Comparison of ENCODE assay signal across 22 cellular contexts in the genomic region with DNA sequence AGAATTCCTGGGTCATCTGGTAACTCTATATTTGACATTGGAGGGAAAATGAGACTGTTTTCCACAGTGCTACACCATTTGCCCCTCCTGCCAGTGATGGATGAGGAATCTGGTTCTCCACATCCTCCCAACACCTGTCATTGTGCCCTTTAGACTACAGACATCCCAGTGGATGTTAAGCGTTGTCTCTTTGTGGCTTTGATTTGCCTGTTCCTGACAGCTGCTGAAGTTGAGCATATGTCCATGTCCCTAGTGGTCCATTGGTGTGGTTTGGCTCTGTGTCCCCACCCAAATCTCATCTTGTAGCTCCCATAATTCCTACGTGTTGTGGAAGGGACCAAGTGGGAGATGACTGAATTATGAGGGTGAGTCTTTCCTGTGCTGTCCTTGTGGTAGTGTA.
"Had no signal": no experiment of that assay in that cellular context is flagged by ENCODE, and none has a peak within 500 bp of the region (broad histone marks: within the 10 kb centered on the region; RNA-seq: fewer than 3 reads in every experiment).

No MANE protein-coding gene starts in this region.

- H3K4me3 Mint-ChIP-seq: IgD-negative memory B cell had no signal

- H3K4me1 Mint-ChIP-seq: IgD-negative memory B cell had no signal

- ATAC-seq: K562 had no signal

- H3K36me3 Mint-ChIP-seq: IgD-negative memory B cell had no signal

- DNase-seq: Kasumi-1, NCI-H1092, NCI-H1105 treated with DMSO at 0.1 percent for 48 hours, NCI-H1417 treated with DMSO at 0.1 percent for 48 hours, NCI-H146, NCI-H1694 treated with DMSO at 0.1 percent for 48 hours, NCI-H1930, NCI-H2081, NCI-H2107, NCI-H2227 treated with DMSO at 0.1 percent for 48 hours, NCI-H446, NCI-H510A, NCI-H524 treated with DMSO at 0.1 percent for 48 hours, NCI-H69, NCI-H774, Right ventricle myocardium superior, RPMI8226, SIG-M5 had no signal

- FAIRE-seq: HTR-8/SVneo, K562, RCC 7860 had no signal
